8 cellular contexts compared by ENCODE assay signal in genomic region chr14:106872619-106873446, GRCh38.
DNase-seq lines count a peak whose midpoint lies in the region; ATAC-seq and TF ChIP-seq lines count a peak whose summit lies in the region.

No MANE protein-coding gene starts in this region.

- H2AFZ ChIP-seq in Loucy (ENCODE audit: low read length) (peak overlapping the region; percentile 86), SU-DHL-6 (ENCODE audit: low read depth, low read length, severe bottlenecking) (peak overlapping the region; percentile 80)

- 27 to 39% methylated on average over 23 of the region's 23 CpGs for WGBS in lung, 2 donors
- WGBS in stomach, 5 donors = 37 to 54% (median 45%) methylated on average over 18 to 23 of the region's 23 CpGs

- H3K4me3 ChIP-seq in Loucy (ENCODE audit: low read length, poor library complexity, severe bottlenecking) (peak overlapping the region; percentile 72), SU-DHL-6 (ENCODE audit: insufficient read depth, low read length, poor library complexity, severe bottlenecking) (peak overlapping the region; percentile 28), lung (no peak overlapping the region), stomach (peak overlapping the region in 1 of 4 donors; percentile 4)

- DNase-seq in CD1c-positive myeloid dendritic cell (ENCODE audit: extremely low spot score) = peak; percentile 81
- DNase-seq in activated naive CD4-positive, alpha-beta T cell treated with anti-CD3 and anti-CD28 coated beads, Interleukin-2, amount 50 U/mL, for 16 hours = peak; percentile 90
- DNase-seq in lung (ENCODE audit: low spot score) = peak; percentile 84
- DNase-seq in stomach = peak; percentile 93
- DNase-seq in hippocampal formation (lab: John Stamatoyannopoulos, UW) = no peak

- H3K9ac ChIP-seq in Loucy (ENCODE audit: low read depth, low read length, poor library complexity, severe bottlenecking) (peak overlapping the region; percentile 76), SU-DHL-6 (ENCODE audit: low read length) (peak overlapping the region; percentile 42)

- H3K27me3 ChIP-seq in Loucy (ENCODE audit: insufficient read depth, low read length, poor library complexity, severe bottlenecking) = no peaks in the 10 kb centered on the region
- H3K27me3 ChIP-seq in SU-DHL-6 (ENCODE audit: low read length) = no peaks in the 10 kb centered on the region
- peaks cover 6% of the 10 kb centered on the region for H3K27me3 ChIP-seq in lung (ENCODE audit: control insufficient read depth, insufficient read depth)
- peaks cover 0 to 66% (median 0%) of the 10 kb centered on the region in 3 donors for H3K27me3 ChIP-seq in stomach

- peak; percentile 92 for ATAC-seq in lung (ENCODE audit: insufficient read depth, low FRiP score)

- H3K9me2 ChIP-seq in Loucy (replicated peaks; ENCODE audit: low read depth, low read length) (no peaks in the 10 kb centered on the region), SU-DHL-6 (replicated peaks; ENCODE audit: insufficient read depth, low read length) (no peaks in the 10 kb centered on the region)

- TF ChIP-seq POLR2A in GM19193 (IDR thresholded peaks at IDR 0.05; ENCODE audit: extremely low read depth, insufficient read depth, insufficient read length) (peak; percentile 28), stomach (IDR thresholded peaks at IDR 0.05) (no peak)

- H3K9me3 ChIP-seq in Loucy (ENCODE audit: insufficient read depth, low read depth, low read length) = no peaks in the 10 kb centered on the region
- H3K9me3 ChIP-seq in SU-DHL-6 (ENCODE audit: insufficient read depth, low read length) = no peaks in the 10 kb centered on the region
- H3K9me3 ChIP-seq in lung (ENCODE audit: control insufficient read depth in 2 of 2, insufficient read depth in 1 of 2, low read length in 1 of 2) = peaks cover 0 to 4% of the 10 kb centered on the region in 2 donors
- no peaks in the 10 kb centered on the region for H3K9me3 ChIP-seq in stomach

- TF ChIP-seq EP300 in stomach (IDR thresholded peaks at IDR 0.05) = no peak

- 0 out of 2 replicates have a peak, but pooled peaks cover 3% of the 10 kb centered on the region for H3F3A ChIP-seq in Loucy (ENCODE audit: low read depth)
- H3F3A ChIP-seq in SU-DHL-6 (ENCODE audit: insufficient read depth) = peaks cover 12% of the 10 kb centered on the region

- intact Hi-C loops in stomach (cut with DNase I; ENCODE audit: low total_unique reads) = no loop called here

- H3K36me3 ChIP-seq in Loucy (ENCODE audit: insufficient read depth, low read length) = no peaks in the 10 kb centered on the region
- H3K36me3 ChIP-seq in SU-DHL-6 (ENCODE audit: low read length) = no peaks in the 10 kb centered on the region
- no peaks in the 10 kb centered on the region for H3K36me3 ChIP-seq in lung (ENCODE audit: control insufficient read depth in 2 of 2, insufficient read depth in 2 of 2, low read length in 2 of 2)
- H3K36me3 ChIP-seq in stomach = no peaks in the 10 kb centered on the region

- no peaks in the 10 kb centered on the region for H3K79me2 ChIP-seq in Loucy (ENCODE audit: insufficient read depth, low read length)
- no peaks in the 10 kb centered on the region for H3K79me2 ChIP-seq in SU-DHL-6 (ENCODE audit: insufficient read depth, low read length)

- H3K4me2 ChIP-seq in Loucy (ENCODE audit: low read depth, low read length, poor library complexity, severe bottlenecking) (peak overlapping the region; percentile 96), SU-DHL-6 (ENCODE audit: low read depth, low read length, poor library complexity, severe bottlenecking) (peak overlapping the region; percentile 57)

- H4K20me1 ChIP-seq in Loucy (ENCODE audit: insufficient read depth, low read length, poor library complexity, severe bottlenecking) (no peaks in the 10 kb centered on the region), SU-DHL-6 (ENCODE audit: low read depth, low read length) (no peaks in the 10 kb centered on the region)

- TF ChIP-seq CTCF in Loucy (conservative IDR thresholded peaks at IDR 0.05; ENCODE audit: low read length) = peak; percentile 71
- TF ChIP-seq CTCF in SU-DHL-6 (IDR thresholded peaks at IDR 0.05; ENCODE audit: insufficient read depth, low read length, poor library complexity, severe bottlenecking) = peak; percentile 96
- peak; percentile 9 for TF ChIP-seq CTCF in lung (IDR thresholded peaks at IDR 0.05; ENCODE audit: control extremely low read depth, extremely low read depth)
- peak in 5 of 7 experiments; percentile 41 to 83 (median 65) for TF ChIP-seq CTCF in stomach (IDR thresholded peaks at IDR 0.05)

- peaks cover 55% of the 10 kb centered on the region for H3K4me1 ChIP-seq in Loucy (ENCODE audit: insufficient read depth, low read length, poor library complexity, severe bottlenecking)
- H3K4me1 ChIP-seq in lung (ENCODE audit: control insufficient read depth in 2 of 2, insufficient read depth in 2 of 2, low read length in 2 of 2) = peaks cover 0 to 2% of the 10 kb centered on the region in 2 donors
- peaks cover 0 to 11% (median 2%) of the 10 kb centered on the region in 4 donors for H3K4me1 ChIP-seq in stomach

- peak overlapping the region; percentile 44 for H3K27ac ChIP-seq in SU-DHL-6 (ENCODE audit: low read depth, low read length)
- H3K27ac ChIP-seq in lung (ENCODE audit: low read depth in 1 of 2, low read length in 1 of 2) = no peak overlapping the region
- peak overlapping the region in 1 of 5 donors; percentile 24 for H3K27ac ChIP-seq in stomach

Comparison
In these comparisons a context has a peak if more than half of its experiments do, and no peak if none do; other contexts are left out.
1. DNase-seq: peak in CD1c-positive myeloid dendritic cell (single experiment), activated naive CD4-positive, alpha-beta T cell treated with anti-CD3 and anti-CD28 coated beads, Interleukin-2, amount 50 U/mL, for 16 hours (single experiment), lung (single experiment) and stomach (single experiment); none in hippocampal formation (0 of 2).
2. CTCF ChIP-seq: peak in every context shown above with its lines; median percentile 96 in SU-DHL-6; 71 in Loucy; 65 in stomach; 9 in lung.